Comparison of ENCODE assay signal across 1 cellular context in genomic region chr17:67830440-67830839, GRCh38.
TF ChIP-seq lines count a peak whose summit lies in the region.

No MANE protein-coding gene starts in this region.

TF ChIP-seq in GM23338, 12 proteins besides CTCF, POLR2A, EP300 and RAD21 (continued from another document):
- TF ChIP-seq POLR2AphosphoS5 (IDR thresholded peaks at IDR 0.05; ENCODE audit: low read depth) (no peak), NANOG (IDR thresholded peaks at IDR 0.05; ENCODE audit: borderline replicate concordance) (no peak), ZNF462 (CRISPR knock-in tag; IDR thresholded peaks at IDR 0.05) (no peak), EZH2 (IDR thresholded peaks at IDR 0.05; ENCODE audit: low read depth, unreplicated experiment) (no peak)
